ENCODE assay signal across 8 cellular contexts in genomic region chr17:50482516-50482915, GRCh38. TPM values are rescaled to one million over a fixed set of nuclear protein-coding genes. Genes with fewer than 3 reads are reported as not detected.
DNase-seq lines count a peak whose midpoint lies in the region; ATAC-seq and TF ChIP-seq lines count a peak whose summit lies in the region.

No MANE protein-coding gene starts in this region.

- no peak overlapping the region for H2AFZ ChIP-seq in fibroblast of lung (ENCODE audit: low read length)

- no peaks in the 10 kb centered on the region for H3K9me3 Mint-ChIP-seq in natural killer cell
- H3K9me3 Mint-ChIP-seq in stimulated activated memory B cell treated with anti-CD40 and anti-IgM and Interleukin-4, amounts not matched to agents 10 μg/mL and 1 μg/mL and 100 μg/mL, for 72 hours, result no peaks in the 10 kb centered on the region

- TF ChIP-seq POLR2A in Peyer's patch (IDR thresholded peaks at IDR 0.05), result no peak

- H3K27me3 Mint-ChIP-seq in natural killer cell (ENCODE audit: low read depth in 2 of 2), result no peaks in the 10 kb centered on the region
- H3K27me3 Mint-ChIP-seq in stimulated activated memory B cell treated with anti-CD40 and anti-IgM and Interleukin-4, amounts not matched to agents 10 μg/mL and 1 μg/mL and 100 μg/mL, for 72 hours, result no peaks in the 10 kb centered on the region

- H3K4me1 ChIP-seq in Peyer's patch (peaks cover 0 to 21% (median 5%) of the 10 kb centered on the region in 4 donors), fibroblast of lung (ENCODE audit: control insufficient read depth, extremely low read depth, insufficient read depth, low read length) (peaks cover 12% of the 10 kb centered on the region)

- no peak overlapping the region for H3K4me3 Mint-ChIP-seq in natural killer cell
- H3K4me3 Mint-ChIP-seq in stimulated activated memory B cell treated with anti-CD40 and anti-IgM and Interleukin-4, amounts not matched to agents 10 μg/mL and 1 μg/mL and 100 μg/mL, for 72 hours, result no peak overlapping the region

- H3K4me3 ChIP-seq in Peyer's patch (no peak overlapping the region), fibroblast of lung (replicated peaks in 1 of 4; ENCODE audit: control extremely low read depth in 1 of 4, insufficient read depth in 1 of 4, low read depth in 3 of 4, low read length in 4 of 4) (no peak overlapping the region)

- no peaks in the 10 kb centered on the region for H3K36me3 Mint-ChIP-seq in natural killer cell
- peaks cover 39% of the 10 kb centered on the region for H3K36me3 Mint-ChIP-seq in stimulated activated memory B cell treated with anti-CD40 and anti-IgM and Interleukin-4, amounts not matched to agents 10 μg/mL and 1 μg/mL and 100 μg/mL, for 72 hours

- intact Hi-C loops in natural killer cell (cut with micrococcal nuclease), result loop anchor here (1.0 kb wide), 1 partner anchor 144 kb away; no protein-coding TSS in a partner anchor

- DNase-seq in EL (peak; percentile 97), HUDEP-2 (lab: John Stamatoyannopoulos, UW; ENCODE audit: unreplicated experiment in 76 of 76) (peak in 74 of 76 experiments; percentile 36 to 94 (median 82)), Peyer's patch (peak; percentile 70 to 95 (median 93)), activated T-helper 1 cell treated with Interleukin-2 at 50 U/mL for 16 hours (ENCODE audit: low read depth) (peak; percentile 48), fibroblast of lung (ENCODE audit: low read depth in 2 of 2) (peak; percentile 96 to 98), natural killer cell (peak; percentile 59)

- TF ChIP-seq CTCF in Peyer's patch (IDR thresholded peaks at IDR 0.05) (peak; percentile 56 to 97 (median 90)), fibroblast of lung (conservative IDR thresholded peaks at IDR 0.05 in 1 of 2, IDR thresholded peaks at IDR 0.05 in 1 of 2; ENCODE audit: low read depth in 1 of 2, low read length in 2 of 2) (peak; percentile 86 to 89), natural killer cell (IDR thresholded peaks at IDR 0.05) (peak; percentile 64)

- H3K27me3 ChIP-seq in Peyer's patch, result no peaks in the 10 kb centered on the region
- no peaks in the 10 kb centered on the region for H3K27me3 ChIP-seq in fibroblast of lung (ENCODE audit: control insufficient read depth, insufficient read depth, low read length)

- peak overlapping the region in 2 of 4 donors; percentile 58 to 70 for H3K27ac ChIP-seq in Peyer's patch
- H3K27ac ChIP-seq in fibroblast of lung (ENCODE audit: insufficient read depth, low read length), result peak overlapping the region; percentile 65

- H3K9ac ChIP-seq in fibroblast of lung (ENCODE audit: insufficient read depth, low read length), result no peak overlapping the region

- peaks cover 0 to 32% (median 0%) of the 10 kb centered on the region in 3 donors for H3K36me3 ChIP-seq in Peyer's patch
- peaks cover 8% of the 10 kb centered on the region for H3K36me3 ChIP-seq in fibroblast of lung (ENCODE audit: control insufficient read depth, insufficient read depth, low read length)

- ATAC-seq in natural killer cell (peak; percentile 33 to 40 (median 34)), GM18519 (IDR thresholded peaks at IDR 0.05; ENCODE audit: low FRiP score, unreplicated experiment) (no peak)
- ATAC-seq in stimulated activated memory B cell treated with anti-CD40 and anti-IgM and Interleukin-4, amounts not matched to agents 10 μg/mL and 1 μg/mL and 100 μg/mL, for 72 hours, result peak; percentile 22

- no peaks in the 10 kb centered on the region for H4K20me1 ChIP-seq in fibroblast of lung (ENCODE audit: control insufficient read depth, extremely low read depth, insufficient read depth, low read length)

- peak overlapping the region; percentile 62 to 67 for H3K27ac Mint-ChIP-seq in natural killer cell
- peak overlapping the region; percentile 42 for H3K27ac Mint-ChIP-seq in stimulated activated memory B cell treated with anti-CD40 and anti-IgM and Interleukin-4, amounts not matched to agents 10 μg/mL and 1 μg/mL and 100 μg/mL, for 72 hours

- peaks cover 6% of the 10 kb centered on the region for H3K79me2 ChIP-seq in fibroblast of lung (ENCODE audit: control insufficient read depth, insufficient read depth, low read length)

- H3K4me2 ChIP-seq in fibroblast of lung (ENCODE audit: extremely low read depth, insufficient read depth, low read length), result no peak overlapping the region

- peaks cover 27 to 29% of the 10 kb centered on the region in 2 donors for H3K4me1 Mint-ChIP-seq in natural killer cell
- peaks cover 33% of the 10 kb centered on the region for H3K4me1 Mint-ChIP-seq in stimulated activated memory B cell treated with anti-CD40 and anti-IgM and Interleukin-4, amounts not matched to agents 10 μg/mL and 1 μg/mL and 100 μg/mL, for 72 hours

- H3K9me3 ChIP-seq in Peyer's patch (no peaks in the 10 kb centered on the region), fibroblast of lung (ENCODE audit: control insufficient read depth, insufficient read depth, low read depth, low read length) (no peaks in the 10 kb centered on the region)

RNA-seq across cellular contexts. Expression of gene RSAD1, which starts 3.9 kb away (rescaled TPM):
- 10 to 100 TPM; 24.3 to 53.4 (median 39.5) TPM for total RNA-seq in Peyer's patch
- total RNA-seq in fibroblast of lung, result 23.9 and 28.4 TPM in 2 replicates
- polyA plus RNA-seq in fibroblast of lung, result 12.5 and 13.8 TPM in 2 replicates
- 11.6 and 15.7 TPM in 2 replicates for polyA plus RNA-seq in fibroblast of lung (2012)
- polyA minus RNA-seq in fibroblast of lung (ENCODE audit: low replicate concordance), result 8.1 and 12.6 TPM in 2 replicates
- 10 to 100 TPM; 49.0 to 71.3 (median 56.5) TPM for total RNA-seq in natural killer cell

RNA-seq across cellular contexts. Expression of gene CHAD, which starts 13.8 kb away (rescaled TPM):
- 10 to 100 TPM in 2 of 4 donors, 1 to 10 TPM in 2; 7.4 to 24.6 (median 14.7) TPM for total RNA-seq in Peyer's patch
- total RNA-seq in fibroblast of lung, result not detected in 2 replicates
- polyA plus RNA-seq in fibroblast of lung, result not detected in 2 replicates
- polyA plus RNA-seq in fibroblast of lung (2012), result 0.12 TPM in 1 of 2 replicates, not detected in the other
- not detected in 2 replicates for polyA minus RNA-seq in fibroblast of lung (ENCODE audit: low replicate concordance)
- under 1 TPM in 1 of 3 donors, not detected in 2; 0.60 TPM for total RNA-seq in natural killer cell

RNA-seq across cellular contexts. Expression of gene MYCBPAP, which starts 25.7 kb away (rescaled TPM):
- total RNA-seq in Peyer's patch (1 to 10 TPM in 1 of 4 donors, under 1 TPM in 1, not detected in 2; 0.53 to 1.1 TPM), fibroblast of lung (2.3 and 3.0 TPM in 2 replicates), natural killer cell (1 to 10 TPM in 1 of 3 donors, under 1 TPM in 2; 0.26 to 4.9 (median 0.70) TPM)
- 0.16 and 0.40 TPM in 2 replicates for polyA plus RNA-seq in fibroblast of lung
- 0.28 and 0.80 TPM in 2 replicates for polyA plus RNA-seq in fibroblast of lung (2012)
- polyA minus RNA-seq in fibroblast of lung (ENCODE audit: low replicate concordance), result not detected in 2 replicates

RNA-seq across cellular contexts. Expression of gene EPN3, which starts 50.0 kb away (rescaled TPM):
- total RNA-seq in Peyer's patch (10 to 100 TPM in 2 of 4 donors, 1 to 10 TPM in 2; 3.0 to 17.3 (median 13.0) TPM), fibroblast of lung (under 0.01 TPM in 1 of 2 replicates, not detected in the other), natural killer cell (not detected)
- polyA plus RNA-seq in fibroblast of lung, result not detected in 2 replicates
- not detected in 2 replicates for polyA plus RNA-seq in fibroblast of lung (2012)
- not detected in 2 replicates for polyA minus RNA-seq in fibroblast of lung (ENCODE audit: low replicate concordance)

RNA-seq across cellular contexts. Expression of gene ACSF2, which starts 56.5 kb away (rescaled TPM):
- total RNA-seq in Peyer's patch (100 to 1,000 TPM; 143 to 278 (median 189) TPM), fibroblast of lung (21.1 and 23.6 TPM in 2 replicates), natural killer cell (10 to 100 TPM; 24.2 to 40.6 (median 25.8) TPM)
- polyA plus RNA-seq in fibroblast of lung, result 12.9 and 16.5 TPM in 2 replicates
- polyA plus RNA-seq in fibroblast of lung (2012), result 13.3 and 16.9 TPM in 2 replicates
- polyA minus RNA-seq in fibroblast of lung (ENCODE audit: low replicate concordance), result 37.8 and 74.1 TPM in 2 replicates
